1 cellular context compared by ENCODE assay signal in genomic region chr13:33542309-33543088, GRCh38.
A peak's percentile ranks its signal among the peaks of the same experiment; 100 is the strongest.
TF ChIP-seq lines count a peak whose summit lies in the region.

No MANE protein-coding gene starts in this region.

TF ChIP-seq in HepG2, 621 proteins besides CTCF, POLR2A, EP300 and RAD21 (continued from another document and continues in another):
- TF ChIP-seq FOXM1 (CRISPR knock-in tag; IDR thresholded peaks at IDR 0.05) (no peak), ZNF234 (CRISPR knock-in tag; conservative IDR thresholded peaks at IDR 0.05) (peak; percentile 75; the same call in 1 of the 2 replicates), ARID2 (CRISPR knock-in tag; IDR thresholded peaks at IDR 0.05; ENCODE audit: borderline replicate concordance) (no peak), GMEB1 (CRISPR knock-in tag; IDR thresholded peaks at IDR 0.05; ENCODE audit: borderline replicate concordance) (peak; percentile 97), MYNN (CRISPR knock-in tag; IDR thresholded peaks at IDR 0.05; ENCODE audit: low read depth) (no peak), ZNF556 (CRISPR knock-in tag; IDR thresholded peaks at IDR 0.05; ENCODE audit: borderline replicate concordance) (peak; percentile 96), ZBTB49 (CRISPR knock-in tag; IDR thresholded peaks at IDR 0.05; ENCODE audit: borderline replicate concordance) (peak; percentile 70; the same call in 1 of the 2 replicates), ZBTB39 (CRISPR knock-in tag; IDR thresholded peaks at IDR 0.05) (0 out of 2 replicates have a peak, but pooled peaks have one; percentile 60), ZNF782 (CRISPR knock-in tag; IDR thresholded peaks at IDR 0.05; ENCODE audit: borderline replicate concordance) (peak; percentile 84), ZNF484 (CRISPR knock-in tag; IDR thresholded peaks at IDR 0.05; ENCODE audit: borderline replicate concordance, low read depth) (no peak; the same call in 1 of the 2 replicates), ISL2 (CRISPR knock-in tag; IDR thresholded peaks at IDR 0.05) (peak; percentile 82), ZNF879 (CRISPR knock-in tag; IDR thresholded peaks at IDR 0.05) (peak; percentile 98), CSRNP1 (CRISPR knock-in tag; IDR thresholded peaks at IDR 0.05) (peak; percentile 95; the same call in 1 of the 2 replicates), ZNF878 (CRISPR knock-in tag; IDR thresholded peaks at IDR 0.05) (peak; percentile 99), NFYC (CRISPR knock-in tag; IDR thresholded peaks at IDR 0.05) (no peak; the same call in 1 of the 2 replicates), KMT2A (CRISPR knock-in tag; IDR thresholded peaks at IDR 0.05) (peak; percentile 84), ZBTB3 (CRISPR knock-in tag; IDR thresholded peaks at IDR 0.05; ENCODE audit: borderline replicate concordance, low read depth) (peak; percentile 95), THYN1 (CRISPR knock-in tag; IDR thresholded peaks at IDR 0.05; ENCODE audit: borderline replicate concordance, low read depth) (no peak), THAP11 (CRISPR knock-in tag; IDR thresholded peaks at IDR 0.05) (peak; percentile 91), IRF1 (CRISPR knock-in tag; IDR thresholded peaks at IDR 0.05; ENCODE audit: low read depth) (0 out of 2 replicates have a peak, but pooled peaks have one; percentile 69), PREB (CRISPR knock-in tag; IDR thresholded peaks at IDR 0.05) (peak; percentile 86; the same call in 1 of the 2 replicates), RFX5 (IDR thresholded peaks at IDR 0.05; ENCODE audit: low read depth, low read length) (no peak), THAP7 (CRISPR knock-in tag; IDR thresholded peaks at IDR 0.05) (peak; percentile 98), ZNF343 (CRISPR knock-in tag; IDR thresholded peaks at IDR 0.05) (peak; percentile 92), SALL2 (CRISPR knock-in tag; IDR thresholded peaks at IDR 0.05) (peak; percentile 98), ZNF33B (CRISPR knock-in tag; IDR thresholded peaks at IDR 0.05) (peak; percentile 99), NFKBIZ (CRISPR knock-in tag; IDR thresholded peaks at IDR 0.05) (peak; percentile 89), BRD4 (CRISPR knock-in tag; IDR thresholded peaks at IDR 0.05) (peak; percentile 85; the same call in 1 of the 2 replicates), ZNF441 (CRISPR knock-in tag; IDR thresholded peaks at IDR 0.05; ENCODE audit: borderline replicate concordance) (peak; percentile 95; the same call in 1 of the 2 replicates), ZMAT5 (CRISPR knock-in tag; IDR thresholded peaks at IDR 0.05; ENCODE audit: borderline replicate concordance, low read depth) (no peak), MAX (IDR thresholded peaks at IDR 0.05) (peak; percentile 99), FOXO1 (CRISPR knock-in tag; IDR thresholded peaks at IDR 0.05) (peak; percentile 75), SATB2 (CRISPR knock-in tag; IDR thresholded peaks at IDR 0.05) (peak; percentile 96), SRSF1 (optimal IDR thresholded peaks at IDR 0.05; ENCODE audit: low read depth, low read length) (peak; percentile 58), ZNF639 (CRISPR knock-in tag; conservative IDR thresholded peaks at IDR 0.05) (peak; percentile 100), MLLT10 (CRISPR knock-in tag; IDR thresholded peaks at IDR 0.05) (0 out of 2 replicates have a peak, but pooled peaks have one; percentile 53), ZNF460 (CRISPR knock-in tag; IDR thresholded peaks at IDR 0.05; ENCODE audit: borderline replicate concordance) (no peak; the same call in 1 of the 2 replicates), CBX5 (CRISPR knock-in tag; IDR thresholded peaks at IDR 0.05; ENCODE audit: borderline replicate concordance) (peak; percentile 98), ZNF34 (CRISPR knock-in tag; IDR thresholded peaks at IDR 0.05; ENCODE audit: borderline replicate concordance) (peak; percentile 91; the same call in 1 of the 2 replicates), FUBP1 (CRISPR knock-in tag; IDR thresholded peaks at IDR 0.05; ENCODE audit: borderline replicate concordance) (peak; percentile 77; the same call in 1 of the 2 replicates), ZBTB14 (CRISPR knock-in tag; IDR thresholded peaks at IDR 0.05) (peak; percentile 79), TFAP4 (IDR thresholded peaks at IDR 0.05; ENCODE audit: borderline replicate concordance, low read depth) (peak; percentile 62; the same call in 1 of the 2 replicates), ZFYVE20 (CRISPR knock-in tag; IDR thresholded peaks at IDR 0.05; ENCODE audit: borderline replicate concordance, low read depth) (peak; percentile 85; the same call in 1 of the 2 replicates), KLF9 (CRISPR knock-in tag; IDR thresholded peaks at IDR 0.05; ENCODE audit: low read depth) (peak; percentile 86; the same call in 1 of the 2 replicates), NFIB (CRISPR knock-in tag; IDR thresholded peaks at IDR 0.05; ENCODE audit: borderline replicate concordance) (0 out of 2 replicates have a peak, but pooled peaks have one; percentile 75), ZFP41 (CRISPR knock-in tag; IDR thresholded peaks at IDR 0.05; ENCODE audit: borderline replicate concordance) (peak; percentile 96; the same call in 1 of the 2 replicates), CENPX (CRISPR knock-in tag; IDR thresholded peaks at IDR 0.05) (no peak)
